9 cellular contexts compared by ENCODE assay signal in the genomic region with DNA sequence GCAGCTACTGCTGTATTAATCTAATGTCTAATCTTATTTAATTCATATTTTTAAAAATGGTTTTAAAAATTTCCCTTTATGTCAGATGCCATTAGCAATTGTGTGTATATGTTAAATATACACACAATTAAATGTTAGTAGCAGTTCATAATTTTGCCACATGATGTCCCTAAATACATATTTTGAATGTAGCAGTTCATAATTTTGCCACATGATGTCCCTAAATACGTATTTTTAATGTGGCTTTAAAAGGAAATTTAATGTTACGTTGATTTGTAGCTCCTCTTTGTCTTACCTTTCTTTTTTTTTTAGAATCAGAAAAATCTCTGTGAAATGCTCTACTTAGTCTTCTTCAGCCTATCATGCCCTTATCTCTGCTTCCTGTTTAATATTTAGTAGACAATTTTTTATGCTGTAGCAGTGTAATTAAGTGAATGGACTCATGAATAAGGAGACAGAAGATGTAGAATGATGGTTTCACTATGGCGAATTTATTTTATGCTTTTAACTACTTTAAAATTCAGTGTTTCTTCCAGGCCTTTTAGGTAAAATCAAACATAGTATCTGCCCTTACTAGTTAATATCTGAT. TPM values are rescaled to one million over a fixed set of nuclear protein-coding genes. Genes with fewer than 3 reads are reported as not detected.
A peak's percentile ranks its signal among the peaks of the same experiment; 100 is the strongest.
DNase-seq lines count a peak whose midpoint lies in the region; ATAC-seq and TF ChIP-seq lines count a peak whose summit lies in the region.
"Had no signal": no experiment of that assay in that cellular context is flagged by ENCODE, and none has a peak within 500 bp of the region (broad histone marks: within the 10 kb centered on the region; RNA-seq: fewer than 3 reads in every experiment).

No MANE protein-coding gene starts in this region.

- H3K27me3 ChIP-seq in Peyer's patch = no peaks in the 10 kb centered on the region

- TF ChIP-seq POLR2A in Peyer's patch (IDR thresholded peaks at IDR 0.05) = no peak

- TF ChIP-seq CTCF in Peyer's patch (IDR thresholded peaks at IDR 0.05) (peak in 4 of 6 experiments; percentile 48 to 84 (median 81)), fibroblast of mammary gland (conservative IDR thresholded peaks at IDR 0.05; ENCODE audit: control insufficient read depth, insufficient read depth, low read depth, low read length) (peak; percentile 79)

- H3K36me3 ChIP-seq in Peyer's patch = no peaks in the 10 kb centered on the region

- H3K4me1 ChIP-seq in Peyer's patch = no peaks in the 10 kb centered on the region

- H3K27ac Mint-ChIP-seq in stimulated activated naive CD8-positive, alpha-beta T cell treated with anti-CD3 and anti-CD28 coated beads, Interleukin-15, amount 100 ng/mL, for 72 hours = no peak overlapping the region
- H3K27ac Mint-ChIP-seq: naive thymus-derived CD8-positive, alpha-beta T cell had no signal

- no peaks in the 10 kb centered on the region for H3K9me3 ChIP-seq in Peyer's patch

- no peak overlapping the region for H3K4me3 ChIP-seq in Peyer's patch
- no peak overlapping the region for H3K4me3 ChIP-seq in fibroblast of mammary gland (ENCODE audit: control insufficient read depth, low read depth, low read length)

- H3K4me1 Mint-ChIP-seq in stimulated activated naive CD8-positive, alpha-beta T cell treated with anti-CD3 and anti-CD28 coated beads, Interleukin-15, amount 100 ng/mL, for 72 hours = no peaks in the 10 kb centered on the region

- H3K27me3 Mint-ChIP-seq in stimulated activated naive CD8-positive, alpha-beta T cell treated with anti-CD3 and anti-CD28 coated beads, Interleukin-15, amount 100 ng/mL, for 72 hours = no peaks in the 10 kb centered on the region

- peak; percentile 11 for DNase-seq in Ammon's horn (ENCODE audit: low spot score)
- DNase-seq in Peyer's patch = no peak
- peak; percentile 67 for DNase-seq in fibroblast of mammary gland (ENCODE audit: low read depth)
- DNase-seq in superior temporal gyrus (ENCODE audit: extremely low spot score) = peak; percentile 48
- no peak for DNase-seq in stimulated activated naive CD8-positive, alpha-beta T cell treated with anti-CD3 and anti-CD28 coated beads, Interleukin-15, amount 100 ng/mL, for 72 hours
- no peak for DNase-seq in activated CD4-positive, CD25-positive, alpha-beta regulatory T cell treated with anti-CD3 and anti-CD28 coated beads, Interleukin-2, amount 50 U/mL, for 72 hours

- no peak overlapping the region for H3K4me3 Mint-ChIP-seq in stimulated activated naive CD8-positive, alpha-beta T cell treated with anti-CD3 and anti-CD28 coated beads, Interleukin-15, amount 100 ng/mL, for 72 hours
- H3K4me3 Mint-ChIP-seq: naive thymus-derived CD8-positive, alpha-beta T cell had no signal

- peak; percentile 83 for ATAC-seq in GM18519 (IDR thresholded peaks at IDR 0.05; ENCODE audit: low FRiP score, unreplicated experiment)
- ATAC-seq in HG03135 (IDR thresholded peaks at IDR 0.05; ENCODE audit: unreplicated experiment) = peak; percentile 92
- no peak for ATAC-seq in stimulated activated naive CD8-positive, alpha-beta T cell treated with anti-CD3 and anti-CD28 coated beads, Interleukin-15, amount 100 ng/mL, for 72 hours
- ATAC-seq: naive thymus-derived CD8-positive, alpha-beta T cell had no signal

- H3K9me3 Mint-ChIP-seq in stimulated activated naive CD8-positive, alpha-beta T cell treated with anti-CD3 and anti-CD28 coated beads, Interleukin-15, amount 100 ng/mL, for 72 hours = no peaks in the 10 kb centered on the region
- H3K9me3 Mint-ChIP-seq: naive thymus-derived CD8-positive, alpha-beta T cell had no signal

- no peak overlapping the region for H3K27ac ChIP-seq in Peyer's patch

RNA-seq across cellular contexts. Expression of a gene that starts 26.1 kb away (rescaled TPM):
- total RNA-seq in Peyer's patch = not detected
- total RNA-seq: naive thymus-derived CD8-positive, alpha-beta T cell had no signal

Comparison
In these comparisons a context has a peak if more than half of its experiments do, and no peak if none do; other contexts are left out.
1. DNase-seq: peak in Ammon's horn (single experiment), fibroblast of mammary gland (single experiment) and superior temporal gyrus (single experiment); none in Peyer's patch (0 of 3), stimulated activated naive CD8-positive, alpha-beta T cell treated with anti-CD3 and anti-CD28 coated beads, Interleukin-15, amount 100 ng/mL, for 72 hours (0 of 2) and activated CD4-positive, CD25-positive, alpha-beta regulatory T cell treated with anti-CD3 and anti-CD28 coated beads, Interleukin-2, amount 50 U/mL, for 72 hours (single experiment).